In genomic region chr1:59926381-59927243, GRCh38 we compare ENCODE assay signal across 1 cellular context.
TF ChIP-seq lines count a peak whose summit lies in the region.

A gene with protein sequence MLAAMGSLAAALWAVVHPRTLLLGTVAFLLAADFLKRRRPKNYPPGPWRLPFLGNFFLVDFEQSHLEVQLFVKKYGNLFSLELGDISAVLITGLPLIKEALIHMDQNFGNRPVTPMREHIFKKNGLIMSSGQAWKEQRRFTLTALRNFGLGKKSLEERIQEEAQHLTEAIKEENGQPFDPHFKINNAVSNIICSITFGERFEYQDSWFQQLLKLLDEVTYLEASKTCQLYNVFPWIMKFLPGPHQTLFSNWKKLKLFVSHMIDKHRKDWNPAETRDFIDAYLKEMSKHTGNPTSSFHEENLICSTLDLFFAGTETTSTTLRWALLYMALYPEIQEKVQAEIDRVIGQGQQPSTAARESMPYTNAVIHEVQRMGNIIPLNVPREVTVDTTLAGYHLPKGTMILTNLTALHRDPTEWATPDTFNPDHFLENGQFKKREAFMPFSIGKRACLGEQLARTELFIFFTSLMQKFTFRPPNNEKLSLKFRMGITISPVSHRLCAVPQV (minus strand): TSS chr1:59926773. CDS start chr1:59926746, 27 bp downstream.

TF ChIP-seq in IMR-90, 13 proteins besides CTCF, POLR2A, EP300 and RAD21:
- TF ChIP-seq RFX5 (IDR thresholded peaks at IDR 0.05; ENCODE audit: low read depth, low read length): no peak
- no peak for TF ChIP-seq NFE2L2 (IDR thresholded peaks at IDR 0.05; ENCODE audit: low read depth, low read length)
- no peak for TF ChIP-seq MAZ (IDR thresholded peaks at IDR 0.05; ENCODE audit: borderline replicate concordance, low read depth, low read length)
- TF ChIP-seq ELK1 (IDR thresholded peaks at IDR 0.05; ENCODE audit: borderline replicate concordance, low read depth, low read length): no peak
- no peak for TF ChIP-seq BHLHE40 (IDR thresholded peaks at IDR 0.05; ENCODE audit: low read depth, low read length)
- TF ChIP-seq MAFK (IDR thresholded peaks at IDR 0.05; ENCODE audit: low read depth, low read length): no peak
- TF ChIP-seq RCOR1 (IDR thresholded peaks at IDR 0.05; ENCODE audit: insufficient replicate concordance, low read length): no peak
- no peak for TF ChIP-seq MXI1 (IDR thresholded peaks at IDR 0.05; ENCODE audit: borderline replicate concordance, low read depth, low read length)
- no peak for TF ChIP-seq SMC3 (IDR thresholded peaks at IDR 0.05; ENCODE audit: low read depth, low read length)
- TF ChIP-seq, protein P1, sequence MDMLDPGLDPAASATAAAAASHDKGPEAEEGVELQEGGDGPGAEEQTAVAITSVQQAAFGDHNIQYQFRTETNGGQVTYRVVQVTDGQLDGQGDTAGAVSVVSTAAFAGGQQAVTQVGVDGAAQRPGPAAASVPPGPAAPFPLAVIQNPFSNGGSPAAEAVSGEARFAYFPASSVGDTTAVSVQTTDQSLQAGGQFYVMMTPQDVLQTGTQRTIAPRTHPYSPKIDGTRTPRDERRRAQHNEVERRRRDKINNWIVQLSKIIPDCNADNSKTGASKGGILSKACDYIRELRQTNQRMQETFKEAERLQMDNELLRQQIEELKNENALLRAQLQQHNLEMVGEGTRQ (IDR thresholded peaks at IDR 0.05; ENCODE audit: low read depth, low read length): no peak
- no peak for TF ChIP-seq FOS (IDR thresholded peaks at IDR 0.05; ENCODE audit: low read depth, low read length)
- no peak for TF ChIP-seq CEBPB (IDR thresholded peaks at IDR 0.05; ENCODE audit: low read depth, low read length)
- TF ChIP-seq CHD1 (IDR thresholded peaks at IDR 0.05; ENCODE audit: low read depth, low read length): no peak
